ENCODE assay signal across 1 cellular context in genomic region chr16:79451196-79451816, GRCh38.
TF ChIP-seq lines count a peak whose summit lies in the region.

No MANE protein-coding gene starts in this region.

TF ChIP-seq in GM12878, 131 proteins besides CTCF, POLR2A, EP300 and RAD21 (continued from another document):
- TF ChIP-seq ZNF592 (IDR thresholded peaks at IDR 0.05) (no peak), NR2C1 (IDR thresholded peaks at IDR 0.05) (no peak), NFXL1 (IDR thresholded peaks at IDR 0.05; ENCODE audit: borderline replicate concordance) (no peak), YY1 (IDR thresholded peaks at IDR 0.05; ENCODE audit: low read depth, low read length) (no peak)
